Comparison of ENCODE assay signal across 1 cellular context in the genomic region with DNA sequence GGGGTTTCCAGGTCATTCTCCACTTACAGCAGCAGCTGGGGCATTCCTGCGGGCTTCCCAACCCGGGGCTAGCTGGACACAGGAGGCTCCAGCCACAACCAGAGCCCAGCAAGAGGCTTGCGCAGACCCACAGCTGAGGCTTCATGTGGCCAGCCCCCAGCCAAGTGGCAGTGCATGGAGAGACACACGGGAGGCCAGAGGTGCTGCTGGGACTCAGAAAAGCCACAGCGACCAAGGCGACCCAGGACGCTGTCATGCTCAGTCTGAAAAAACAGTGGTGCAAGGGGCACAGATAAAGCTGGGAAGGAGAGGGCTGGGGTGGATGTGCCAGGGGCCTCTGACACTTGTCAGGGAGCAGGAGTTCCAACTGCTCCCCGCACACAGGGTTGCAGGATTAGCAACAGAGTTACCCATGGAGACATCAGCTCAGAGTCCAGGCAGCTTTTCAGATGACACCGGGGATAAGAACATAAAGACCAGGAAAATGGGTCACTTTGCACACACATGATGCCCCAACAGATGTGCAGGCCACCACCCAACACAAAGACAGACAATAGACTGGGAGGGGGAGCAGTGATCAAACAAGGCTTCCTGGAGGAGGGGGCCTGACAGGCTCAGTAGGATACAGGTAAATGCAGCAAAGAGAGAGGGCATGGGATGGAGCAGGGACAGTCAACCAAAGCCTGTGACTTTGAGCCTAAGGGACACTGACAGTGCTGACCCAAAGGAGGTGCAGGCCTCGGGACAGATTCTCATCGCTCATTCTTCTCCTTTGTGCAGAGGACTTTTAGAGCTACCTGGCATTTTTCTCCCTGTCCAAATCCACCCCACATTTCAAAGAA.
TF ChIP-seq lines count a peak whose summit lies in the region.

No MANE protein-coding gene starts in this region.

TF ChIP-seq in H1, 55 proteins besides CTCF, POLR2A, EP300 and RAD21:
- no peak for TF ChIP-seq TBP (IDR thresholded peaks at IDR 0.05; ENCODE audit: low read depth, low read length)
- TF ChIP-seq CHD2 (IDR thresholded peaks at IDR 0.05; ENCODE audit: low read length): no peak
- no peak for TF ChIP-seq NRF1 (IDR thresholded peaks at IDR 0.05; ENCODE audit: low read depth, low read length)
- no peak for TF ChIP-seq CTBP2 (IDR thresholded peaks at IDR 0.05; ENCODE audit: borderline replicate concordance, insufficient read depth, insufficient read length, low read length)
- TF ChIP-seq BRCA1 (IDR thresholded peaks at IDR 0.05; ENCODE audit: low read depth, low read length): no peak
- no peak for TF ChIP-seq BACH1 (IDR thresholded peaks at IDR 0.05; ENCODE audit: low read length)
- TF ChIP-seq CEBPB (IDR thresholded peaks at IDR 0.05; ENCODE audit: low read depth, low read length): no peak
- TF ChIP-seq RBBP5 (IDR thresholded peaks at IDR 0.05; ENCODE audit: borderline replicate concordance, low read depth, low read length): no peak
- no peak for TF ChIP-seq RNF2 (IDR thresholded peaks at IDR 0.05; ENCODE audit: borderline replicate concordance, low read depth, low read length, missing control alignments, poor library complexity, severe bottlenecking)
TF ChIP-seq in H1: peak in this region for 0.
